Comparison of ENCODE assay signal across 19 cellular contexts in genomic region chr15:95742256-95742655, GRCh38.
"Had no signal": no experiment of that assay in that cellular context is flagged by ENCODE, and none has a peak within 500 bp of the region (broad histone marks: within the 10 kb centered on the region; RNA-seq: fewer than 3 reads in every experiment).

No MANE protein-coding gene starts in this region.

- H3K9me3 ChIP-seq: breast epithelium, gastrocnemius medialis, heart left ventricle, lower lobe of right lung, neutrophil, stomach, thoracic aorta, upper lobe of right lung had no signal

- H3K79me2 ChIP-seq: parathyroid adenoma had no signal

- H3K9ac ChIP-seq: parathyroid adenoma had no signal

- ATAC-seq: activated T-cell treated with anti-CD3 and anti-CD28 coated beads, Interleukin-2, amount 50 U/mL, for 4 hours; gastrocnemius medialis; heart left ventricle; left cardiac atrium; lower lobe of right lung; upper lobe of right lung had no signal

- DNase-seq: activated CD4-positive, alpha-beta memory T cell treated with anti-CD3 and anti-CD28 coated beads for 36 hours; activated effector memory CD4-positive, alpha-beta T cell treated with anti-CD3 and anti-CD28 coated beads, Interleukin-2, amount 50 U/mL, for 16 hours; activated T-cell treated with anti-CD3 and anti-CD28 coated beads, Interleukin-2, amount 50 U/mL, for 4 hours; aorta; gastrocnemius medialis; left cardiac atrium; lower lobe of right lung; stimulated activated CD4-positive, alpha-beta T cell treated with anti-CD3 and anti-CD28 coated beads, Interleukin-1b, Interleukin-23, amount 100 ng/mL, for 48 hours; stomach; upper lobe of right lung had no signal

- H3K27me3 ChIP-seq: breast epithelium, gastrocnemius medialis, heart left ventricle, neutrophil, stomach, upper lobe of right lung had no signal

- H3K27ac ChIP-seq: breast epithelium, epithelial cell of prostate, gastrocnemius medialis, heart left ventricle, lower lobe of right lung, neutrophil, parathyroid adenoma, stomach, thoracic aorta, upper lobe of right lung, VCaP had no signal

- H3K27ac Mint-ChIP-seq: activated CD4-positive, alpha-beta memory T cell treated with anti-CD3 and anti-CD28 coated beads for 36 hours; dendritic cell treated with granulocyte-macrophage colony-stimulating factor and Interleukin-4, amounts not matched to agents 40 ng/mL and 50 ng/mL, for 4 days; mesothelial cell of epicardium had no signal

- H3K36me3 ChIP-seq: breast epithelium, gastrocnemius medialis, heart left ventricle, lower lobe of right lung, neutrophil, stomach, thoracic aorta, upper lobe of right lung had no signal

- H3K4me3 Mint-ChIP-seq: activated CD4-positive, alpha-beta memory T cell treated with anti-CD3 and anti-CD28 coated beads for 36 hours; activated T-cell treated with anti-CD3 and anti-CD28 coated beads, Interleukin-2, amount 50 U/mL, for 4 hours; dendritic cell treated with granulocyte-macrophage colony-stimulating factor and Interleukin-4, amounts not matched to agents 40 ng/mL and 50 ng/mL, for 4 days; mesothelial cell of epicardium had no signal

- H3K27me3 Mint-ChIP-seq: activated CD4-positive, alpha-beta memory T cell treated with anti-CD3 and anti-CD28 coated beads for 36 hours; dendritic cell treated with granulocyte-macrophage colony-stimulating factor and Interleukin-4, amounts not matched to agents 40 ng/mL and 50 ng/mL, for 4 days had no signal

- H3K4me1 ChIP-seq: breast epithelium, gastrocnemius medialis, lower lobe of right lung, parathyroid adenoma, stomach, upper lobe of right lung had no signal

- H2AFZ ChIP-seq: parathyroid adenoma had no signal

- H3K4me3 ChIP-seq: breast epithelium, gastrocnemius medialis, heart left ventricle, lower lobe of right lung, stomach, thoracic aorta, upper lobe of right lung had no signal

- H3K36me3 Mint-ChIP-seq: activated CD4-positive, alpha-beta memory T cell treated with anti-CD3 and anti-CD28 coated beads for 36 hours had no signal
